ENCODE assay signal across 18 cellular contexts in the genomic region with DNA sequence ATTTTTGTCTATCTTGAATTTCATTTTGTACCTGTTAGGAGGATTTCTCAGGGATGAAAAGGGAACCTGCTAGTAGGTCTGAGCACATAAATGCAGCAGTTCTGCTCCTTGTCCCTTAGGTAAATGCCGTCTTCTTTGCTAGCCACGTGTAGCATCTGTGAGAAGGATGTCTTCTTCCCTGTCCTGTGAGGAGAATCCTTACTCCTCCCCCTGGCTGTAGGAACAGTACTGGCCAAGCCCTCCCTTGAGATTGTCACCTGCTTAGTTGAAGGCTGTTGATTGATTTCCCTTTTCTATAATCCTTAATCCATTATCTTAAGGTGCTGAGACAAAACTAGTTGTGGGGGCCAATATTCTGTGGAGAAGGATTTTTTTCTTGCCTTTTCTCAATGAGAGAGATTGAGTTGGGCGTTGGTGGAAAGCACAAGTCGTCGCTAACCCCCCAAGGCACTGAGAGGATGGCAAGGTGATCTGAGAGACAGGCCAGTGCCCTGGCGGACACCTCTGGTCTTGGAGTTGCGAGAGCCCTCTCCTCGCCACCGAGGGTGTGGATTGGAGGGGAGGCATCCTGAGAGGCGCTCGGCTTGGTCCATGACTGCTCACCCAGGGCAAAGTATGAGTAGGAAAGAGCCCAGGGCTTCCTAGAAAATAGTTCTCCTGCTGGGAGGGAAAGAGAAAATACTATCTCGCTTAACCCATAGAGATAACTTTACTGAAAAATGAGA.
A peak's percentile ranks its signal among the peaks of the same experiment; 100 is the strongest.
DNase-seq lines count a peak whose midpoint lies in the region; ATAC-seq and TF ChIP-seq lines count a peak whose summit lies in the region.
"Had no signal": no experiment of that assay in that cellular context is flagged by ENCODE, and none has a peak within 500 bp of the region (broad histone marks: within the 10 kb centered on the region; RNA-seq: fewer than 3 reads in every experiment).

No MANE protein-coding gene starts in this region.

- no peaks in the 10 kb centered on the region for H4K20me1 ChIP-seq in H9 (ENCODE audit: control insufficient read depth, insufficient read depth, insufficient read length)
- H4K20me1 ChIP-seq: BLaER1 treated with 17β-estradiol and CSF1 and Interleukin-3, amounts not matched to agents 10 nM and 100 nM had no signal

- H3K9ac ChIP-seq in H9 (ENCODE audit: extremely low read depth, insufficient read length, low read length) (no peak overlapping the region), endodermal cell (ENCODE audit: extremely low read depth, low read length, poor library complexity, severe bottlenecking) (no peak overlapping the region)
- H3K9ac ChIP-seq: BLaER1 treated with 17β-estradiol and CSF1 and Interleukin-3, amounts not matched to agents 10 nM and 100 nM had no signal

- H3K27me3 ChIP-seq in H9 (ENCODE audit: insufficient read depth, low read length) (no peaks in the 10 kb centered on the region), SJCRH30 (no peaks in the 10 kb centered on the region), endodermal cell (ENCODE audit: control insufficient read depth, insufficient read depth, low read length, poor library complexity, severe bottlenecking) (no peaks in the 10 kb centered on the region)
- peaks cover 3% of the 10 kb centered on the region for H3K27me3 ChIP-seq in CD4-positive, alpha-beta T cell (ENCODE audit: control insufficient read depth, insufficient read depth, low read length)
- H3K27me3 ChIP-seq: BLaER1 treated with 17β-estradiol and CSF1 and Interleukin-3, amounts not matched to agents 10 nM and 100 nM had no signal

- intact Hi-C loops in CD4-positive, alpha-beta T cell (cut with DNase I, micrococcal nuclease), result no loop called here

- POLR2A ChIA-PET in CD4-positive, alpha-beta T cell (lab: Charles Lee), result no interaction called here

- H3K27ac ChIP-seq in H9 (ENCODE audit: insufficient read length, low read depth, low read length), result no peak overlapping the region
- H3K27ac ChIP-seq in SJCRH30, result peak overlapping the region; percentile 81
- H3K27ac ChIP-seq in endodermal cell (ENCODE audit: low read depth, low read length), result no peak overlapping the region
- no peak overlapping the region for H3K27ac ChIP-seq in CD4-positive, alpha-beta T cell (ENCODE audit: low read depth, low read length)
- H3K27ac ChIP-seq: BLaER1 treated with 17β-estradiol and CSF1 and Interleukin-3, amounts not matched to agents 10 nM and 100 nM had no signal

- TF ChIP-seq CTCF in H9 (conservative IDR thresholded peaks at IDR 0.05) (no peak; the same call in 2 of the 3 replicates), endodermal cell (conservative IDR thresholded peaks at IDR 0.05) (peak; percentile 34)
- no peak for TF ChIP-seq CTCF in CD4-positive, alpha-beta T cell (IDR thresholded peaks at IDR 0.05)

- no peak overlapping the region for H2BK15ac ChIP-seq in H9 (ENCODE audit: low read depth, low read length)

- H2AK5ac ChIP-seq in H9 (ENCODE audit: insufficient read length, low read length), result no peak overlapping the region

- H2BK20ac ChIP-seq in H9 (ENCODE audit: low read depth, low read length, poor library complexity, severe bottlenecking), result no peak overlapping the region

- H2BK120ac ChIP-seq in H9 (ENCODE audit: low read depth, low read length, poor library complexity, severe bottlenecking), result no peak overlapping the region

- no peaks in the 10 kb centered on the region for H3K79me2 ChIP-seq in H9 (ENCODE audit: insufficient read depth, low read length)

- H3K4me1 Mint-ChIP-seq in H9, result peaks cover 34 to 35% of the 10 kb centered on the region in 2 experiments
- peaks cover 22% of the 10 kb centered on the region for H3K4me1 Mint-ChIP-seq in endodermal cell
- H3K4me1 Mint-ChIP-seq in CD4-positive, alpha-beta T cell (ENCODE audit: low read depth), result no peaks in the 10 kb centered on the region
- H3K4me1 Mint-ChIP-seq: B cell, IgD-negative memory B cell had no signal

- H3K14ac ChIP-seq in H9 (ENCODE audit: insufficient read depth, low read length), result no peak overlapping the region

- H4K8ac ChIP-seq in H9 (replicated peaks; ENCODE audit: insufficient read length, low read depth, low read length), result no peak overlapping the region

- no peak overlapping the region for H3K4ac ChIP-seq in H9 (ENCODE audit: low read depth, low read length)

- no peaks in the 10 kb centered on the region for H3K36me3 ChIP-seq in SJCRH30
- no peaks in the 10 kb centered on the region for H3K36me3 ChIP-seq in endodermal cell (ENCODE audit: control insufficient read depth, insufficient read depth, low read length)
- H3K36me3 ChIP-seq: BLaER1 treated with 17β-estradiol and CSF1 and Interleukin-3, amounts not matched to agents 10 nM and 100 nM had no signal

- H3K4me1 ChIP-seq in H9 (ENCODE audit: insufficient read depth, low read length) (no peaks in the 10 kb centered on the region; the same call in 1 of the 2 replicates), SJCRH30 (peaks cover 38% of the 10 kb centered on the region), endodermal cell (ENCODE audit: control insufficient read depth, insufficient read depth, low read length) (no peaks in the 10 kb centered on the region)
- H3K4me1 ChIP-seq: BLaER1 treated with 17β-estradiol and CSF1 and Interleukin-3, amounts not matched to agents 10 nM and 100 nM; Caco-2 had no signal

- no peak overlapping the region for H3K4me3 Mint-ChIP-seq in H9
- H3K4me3 Mint-ChIP-seq in endodermal cell, result no peak overlapping the region
- H3K4me3 Mint-ChIP-seq in CD4-positive, alpha-beta T cell, result no peak overlapping the region
- H3K4me3 Mint-ChIP-seq: B cell, HFFc6, IgD-negative memory B cell had no signal

- CTCF ChIA-PET in CD4-positive, alpha-beta T cell (lab: Charles Lee), result no interaction called here

- no peaks in the 10 kb centered on the region for H3K27me3 Mint-ChIP-seq in H9 (ENCODE audit: low read depth)
- H3K27me3 Mint-ChIP-seq in endodermal cell (ENCODE audit: insufficient read depth), result no peaks in the 10 kb centered on the region
- H3K27me3 Mint-ChIP-seq in CD4-positive, alpha-beta T cell, result peaks cover 65% of the 10 kb centered on the region

- H3K23ac ChIP-seq in H9 (ENCODE audit: insufficient read length, low read depth, low read length), result no peak overlapping the region

- peak overlapping the region in 1 of 3 experiments; percentile 77; a peak in 4 of 7 replicates for H3K27ac Mint-ChIP-seq in H9
- H3K27ac Mint-ChIP-seq in endodermal cell, result no peak overlapping the region
- H3K27ac Mint-ChIP-seq in CD4-positive, alpha-beta T cell, result no peak overlapping the region
- H3K27ac Mint-ChIP-seq: B cell, HFFc6, IgD-negative memory B cell had no signal

- H3T11ph ChIP-seq in H9 (ENCODE audit: low read length), result no peak overlapping the region

- no peak overlapping the region for H3K4me3 ChIP-seq in SJCRH30
- no peak overlapping the region for H3K4me3 ChIP-seq in endodermal cell (ENCODE audit: low read length)
- H3K4me3 ChIP-seq: BLaER1 treated with 17β-estradiol and CSF1 and Interleukin-3, amounts not matched to agents 10 nM and 100 nM had no signal

- H3K18ac ChIP-seq in H9 (ENCODE audit: insufficient read length, low read depth, low read length), result no peak overlapping the region

- H2BK12ac ChIP-seq in H9 (ENCODE audit: insufficient read length, low read depth, low read length), result no peak overlapping the region

- no peaks in the 10 kb centered on the region for H3K79me1 ChIP-seq in H9 (ENCODE audit: insufficient read depth, low read depth, low read length, poor library complexity, severe bottlenecking)

- H4K91ac ChIP-seq in H9 (ENCODE audit: insufficient read length, low read depth, low read length), result no peak overlapping the region

- DNase-seq in H9, result peak; percentile 37
- no peak for DNase-seq in SJCRH30
- DNase-seq in endodermal cell, result no peak
- DNase-seq in iPS-NIHi7 (ENCODE audit: extremely low spot score), result peak; percentile 14
- no peak for DNase-seq in NCI-H146 (lab: John Stamatoyannopoulos, UW)
- no peak for DNase-seq in kidney tubule cell (ENCODE audit: low spot score)
- DNase-seq in AML-193 (lab: John Stamatoyannopoulos, UW), result no peak
- DNase-seq in CD4-positive, alpha-beta T cell, result no peak
- DNase-seq: 8988T, Caco-2, GOT3, HFFc6, KBM-7 had no signal

- no peaks in the 10 kb centered on the region for H3K23me2 ChIP-seq in H9 (ENCODE audit: insufficient read length, low read depth, low read length, poor library complexity, severe bottlenecking)

- H4K5ac ChIP-seq in H9 (ENCODE audit: insufficient read length, low read depth, low read length), result no peak overlapping the region

- no peak for ATAC-seq in CD4-positive, alpha-beta T cell (ENCODE audit: poor library complexity)
- ATAC-seq: HCT116, HepG2 had no signal

- H3K9me3 ChIP-seq in H9 (ENCODE audit: control insufficient read depth, low read depth, low read length), result no peaks in the 10 kb centered on the region
- no peaks in the 10 kb centered on the region; the same call in 1 of the 2 replicates for H3K9me3 ChIP-seq in SJCRH30 (replicated peaks)
- no peaks in the 10 kb centered on the region for H3K9me3 ChIP-seq in endodermal cell (ENCODE audit: control insufficient read depth, low read length)
- H3K9me3 ChIP-seq in CD4-positive, alpha-beta T cell (ENCODE audit: control insufficient read depth, low read length), result no peaks in the 10 kb centered on the region
- H3K9me3 ChIP-seq: Caco-2 had no signal

- H3K36me3 Mint-ChIP-seq in H9 (ENCODE audit: insufficient read depth in 1 of 3, low read depth in 3 of 3) (peaks cover 4 to 7% (median 6%) of the 10 kb centered on the region in 3 experiments), endodermal cell (ENCODE audit: low read depth) (no peaks in the 10 kb centered on the region)
- H3K36me3 Mint-ChIP-seq in CD4-positive, alpha-beta T cell (ENCODE audit: low read depth), result no peaks in the 10 kb centered on the region
- H3K36me3 Mint-ChIP-seq: IgD-negative memory B cell had no signal

- WGBS in H9 (ENCODE audit: extremely low coverage, insufficient read length, low lambda C conversion rate), result no CpG with 5 or more reads among the region's 12 CpGs
- 83 to 87% methylated on average over 5 to 11 of the region's 12 CpGs for WGBS in endodermal cell (ENCODE audit: insufficient coverage in 1 of 2, insufficient read length in 1 of 2), 2 experiments

- H3K9me3 Mint-ChIP-seq in H9 (no peaks in the 10 kb centered on the region), endodermal cell (no peaks in the 10 kb centered on the region)
- H3K9me3 Mint-ChIP-seq in CD4-positive, alpha-beta T cell, result peaks cover 2% of the 10 kb centered on the region

- H2BK5ac ChIP-seq in H9 (ENCODE audit: insufficient read length, low read length), result no peak overlapping the region

- no peak overlapping the region for H2AFZ ChIP-seq in H9 (ENCODE audit: low read length)

- no peak overlapping the region for H3K4me2 ChIP-seq in H9 (ENCODE audit: insufficient read depth, insufficient read length, low read length)
- H3K4me2 ChIP-seq: BLaER1 treated with 17β-estradiol and CSF1 and Interleukin-3, amounts not matched to agents 10 nM and 100 nM had no signal

- no peak overlapping the region for H3K56ac ChIP-seq in H9 (ENCODE audit: insufficient read length, low read depth, low read length)

Comparison
In these comparisons a context has a peak if more than half of its experiments do, and no peak if none do; other contexts are left out.
1. DNase-seq: peak in H9 (single experiment) and iPS-NIHi7 (single experiment); none in SJCRH30 (0 of 2), endodermal cell (single experiment), NCI-H146 (single experiment), kidney tubule cell (single experiment), AML-193 (0 of 2) and CD4-positive, alpha-beta T cell (0 of 10).